In the genomic region with DNA sequence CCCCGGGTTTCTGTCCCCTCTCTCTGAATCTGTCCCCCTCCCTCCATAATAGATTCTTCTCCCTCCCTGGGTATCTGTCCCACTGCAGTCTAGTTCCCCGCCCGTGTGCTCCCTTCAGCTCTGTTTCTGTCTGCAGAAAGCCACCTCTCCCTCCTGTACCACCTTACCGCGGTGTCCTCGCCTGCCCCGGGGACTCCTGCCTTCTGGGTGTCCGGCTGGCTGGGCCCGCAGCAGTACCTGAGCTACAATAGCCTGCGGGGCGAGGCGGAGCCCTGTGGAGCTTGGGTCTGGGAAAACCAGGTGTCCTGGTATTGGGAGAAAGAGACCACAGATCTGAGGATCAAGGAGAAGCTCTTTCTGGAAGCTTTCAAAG, we compare ENCODE assay signal across 8 cellular contexts. TPM values are rescaled to one million over a fixed set of nuclear protein-coding genes. Genes with fewer than 3 reads are reported as not detected.
DNase-seq lines count a peak whose midpoint lies in the region; ATAC-seq and TF ChIP-seq lines count a peak whose summit lies in the region.

No MANE protein-coding gene starts in this region.

- peaks cover 0 to 36% (median 0%) of the 10 kb centered on the region in 11 experiments; a peak in 9 of 22 replicates for H3K36me3 ChIP-seq in BLaER1 treated with 17β-estradiol and CSF1 and Interleukin-3, amounts not matched to agents 10 nM and 100 nM
- no peaks in the 10 kb centered on the region for H3K36me3 ChIP-seq in Karpas-422 (ENCODE audit: insufficient read depth, low read length)

- no peak for TF ChIP-seq CTCF in neural crest cell (conservative IDR thresholded peaks at IDR 0.05)

- DNase-seq in Karpas-422: no peak
- no peak for DNase-seq in effector memory CD8-positive, alpha-beta T cell
- no peak for DNase-seq in neural crest cell (ENCODE audit: low read depth, low spot score)
- no peak for DNase-seq in HUDEP-2 (lab: John Stamatoyannopoulos, UW; ENCODE audit: unreplicated experiment in 76 of 76)
- no peak for DNase-seq in erythroblast (lab: John Stamatoyannopoulos, UW)

- H3K27me3 ChIP-seq in BLaER1 treated with 17β-estradiol and CSF1 and Interleukin-3, amounts not matched to agents 10 nM and 100 nM: no peaks in the 10 kb centered on the region
- H3K27me3 ChIP-seq in Karpas-422 (ENCODE audit: low read length): no peaks in the 10 kb centered on the region

- H3K9ac ChIP-seq in BLaER1 treated with 17β-estradiol and CSF1 and Interleukin-3, amounts not matched to agents 10 nM and 100 nM: peak overlapping the region; percentile 85 to 95 (median 90)
- H3K9ac ChIP-seq in Karpas-422 (ENCODE audit: low read length): peak overlapping the region; percentile 60

- H3K27ac Mint-ChIP-seq in effector memory CD8-positive, alpha-beta T cell: peak overlapping the region; percentile 88 to 91
- no peak overlapping the region for H3K27ac Mint-ChIP-seq in neural crest cell (ENCODE audit: unreplicated experiment)

- no peaks in the 10 kb centered on the region for H3K27me3 Mint-ChIP-seq in effector memory CD8-positive, alpha-beta T cell
- H3K27me3 Mint-ChIP-seq in neural crest cell (ENCODE audit: low read depth): no peaks in the 10 kb centered on the region

- H3K36me3 Mint-ChIP-seq in effector memory CD8-positive, alpha-beta T cell (ENCODE audit: insufficient read depth): peaks cover 8% of the 10 kb centered on the region
- H3K36me3 Mint-ChIP-seq in neural crest cell (ENCODE audit: low read depth): no peaks in the 10 kb centered on the region

- H4K20me1 ChIP-seq in BLaER1 treated with 17β-estradiol and CSF1 and Interleukin-3, amounts not matched to agents 10 nM and 100 nM: peaks cover 0 to 27% (median 0%) of the 10 kb centered on the region in 11 experiments; a peak in 4 of 22 replicates
- no peaks in the 10 kb centered on the region for H4K20me1 ChIP-seq in Karpas-422 (ENCODE audit: insufficient read depth, low read depth, low read length)

- no peaks in the 10 kb centered on the region for H3K9me3 ChIP-seq in BLaER1 treated with 17β-estradiol and CSF1 and Interleukin-3, amounts not matched to agents 10 nM and 100 nM (replicated peaks in 1 of 11)
- no peaks in the 10 kb centered on the region for H3K9me3 ChIP-seq in Karpas-422 (ENCODE audit: low read length)

- no peak overlapping the region for H2AFZ ChIP-seq in Karpas-422 (ENCODE audit: low read length)

- TF ChIP-seq POLR2A in erythroblast (IDR thresholded peaks at IDR 0.05; ENCODE audit: low read length): no peak

- H3K4me1 Mint-ChIP-seq in effector memory CD8-positive, alpha-beta T cell (ENCODE audit: low read depth in 2 of 2): peaks cover 24 to 28% of the 10 kb centered on the region in 2 donors
- H3K4me1 Mint-ChIP-seq in neural crest cell: peaks cover 29% of the 10 kb centered on the region

- H3K4me3 ChIP-seq in BLaER1 treated with 17β-estradiol and CSF1 and Interleukin-3, amounts not matched to agents 10 nM and 100 nM: peak overlapping the region; percentile 69 to 96 (median 76)
- H3K4me3 ChIP-seq in Karpas-422 (ENCODE audit: low read length): no peak overlapping the region; the same call in 1 of the 2 replicates

- no peak for ATAC-seq in effector memory CD8-positive, alpha-beta T cell (replicated peaks)
- ATAC-seq in HG02678 (IDR thresholded peaks at IDR 0.05; ENCODE audit: unreplicated experiment) (no peak), GM21360 (IDR thresholded peaks at IDR 0.05; ENCODE audit: unreplicated experiment) (no peak)

- H3K27ac ChIP-seq in BLaER1 treated with 17β-estradiol and CSF1 and Interleukin-3, amounts not matched to agents 10 nM and 100 nM: peak overlapping the region; percentile 84 to 98 (median 92); a peak in 21 of 22 replicates
- H3K27ac ChIP-seq in Karpas-422 (ENCODE audit: low read length): no peak overlapping the region

- H3K4me1 ChIP-seq in BLaER1 treated with 17β-estradiol and CSF1 and Interleukin-3, amounts not matched to agents 10 nM and 100 nM: peaks cover 83 to 98% (median 89%) of the 10 kb centered on the region in 10 experiments
- H3K4me1 ChIP-seq in Karpas-422 (ENCODE audit: low read length): peaks cover 10% of the 10 kb centered on the region

- no peaks in the 10 kb centered on the region for H3K9me2 ChIP-seq in Karpas-422 (replicated peaks; ENCODE audit: insufficient read depth, low read length)

- no peaks in the 10 kb centered on the region for H3K9me3 Mint-ChIP-seq in effector memory CD8-positive, alpha-beta T cell
- H3K9me3 Mint-ChIP-seq in neural crest cell: no peaks in the 10 kb centered on the region

- H3K79me2 ChIP-seq in Karpas-422 (ENCODE audit: low read length): no peaks in the 10 kb centered on the region

- H3K4me2 ChIP-seq in BLaER1 treated with 17β-estradiol and CSF1 and Interleukin-3, amounts not matched to agents 10 nM and 100 nM: peak overlapping the region; percentile 87 to 99 (median 95)
- H3K4me2 ChIP-seq in Karpas-422 (ENCODE audit: low read depth, low read length, poor library complexity, severe bottlenecking): peak overlapping the region; percentile 76

- H3K4me3 Mint-ChIP-seq in effector memory CD8-positive, alpha-beta T cell: peak overlapping the region; percentile 85 to 87
- peak overlapping the region; percentile 87 for H3K4me3 Mint-ChIP-seq in neural crest cell

RNA-seq across cellular contexts. Expression of a gene that starts 1.3 kb away (rescaled TPM):
- 1.8 and 3.5 TPM in 2 replicates for total RNA-seq in Karpas-422 (2014; rRNA removed; shearing (Covaris generic); ENCODE audit: low replicate concordance)
- 24.9 and 27.5 TPM in 2 replicates for total RNA-seq in neural crest cell

RNA-seq across cellular contexts. Expression of a gene that starts 14.1 kb away (rescaled TPM):
- total RNA-seq in Karpas-422 (2014; rRNA removed; shearing (Covaris generic); ENCODE audit: low replicate concordance): 0.22 TPM in 1 of 2 replicates, not detected in the other
- total RNA-seq in neural crest cell: 7.7 and 8.8 TPM in 2 replicates

RNA-seq across cellular contexts. Expression of a gene that starts 17.5 kb away (rescaled TPM):
- 6,857 and 9,247 TPM in 2 replicates for total RNA-seq in Karpas-422 (2014; rRNA removed; shearing (Covaris generic); ENCODE audit: low replicate concordance)
- 2,365 and 2,591 TPM in 2 replicates for total RNA-seq in neural crest cell

RNA-seq across cellular contexts. Expression of a gene that starts 26.3 kb away (rescaled TPM):
- total RNA-seq in Karpas-422 (2014; rRNA removed; shearing (Covaris generic); ENCODE audit: low replicate concordance): 6,359 and 8,659 TPM in 2 replicates
- 2,983 and 3,026 TPM in 2 replicates for total RNA-seq in neural crest cell

RNA-seq across cellular contexts. Expression of a gene that starts 39.7 kb away (rescaled TPM):
- 18.8 and 19.3 TPM in 2 replicates for total RNA-seq in Karpas-422 (2014; rRNA removed; shearing (Covaris generic); ENCODE audit: low replicate concordance)
- 0.89 and 1.0 TPM in 2 replicates for total RNA-seq in neural crest cell
